Comparison of ENCODE assay signal across 21 cellular contexts in genomic region chr6:54987906-54988305, GRCh38.
"Had no signal": no experiment of that assay in that cellular context is flagged by ENCODE, and none has a peak within 500 bp of the region (broad histone marks: within the 10 kb centered on the region; RNA-seq: fewer than 3 reads in every experiment).

No MANE protein-coding gene starts in this region.

- H3K9ac ChIP-seq: neural progenitor cell, parathyroid adenoma had no signal

- H3K4me3 ChIP-seq: dorsolateral prefrontal cortex, gastrocnemius medialis, lung, neural progenitor cell, right lobe of liver, smooth muscle cell, testis, tibial artery, upper lobe of left lung had no signal

- DNase-seq: dorsolateral prefrontal cortex; effector CD4-positive, alpha-beta T cell; foreskin fibroblast; gastrocnemius medialis; head of caudate nucleus; naive thymus-derived CD4-positive, alpha-beta T cell; right lobe of liver; stimulated activated CD4-positive, alpha-beta T cell treated with anti-CD3 and anti-CD28 coated beads, Interleukin-12 subunit alpha, Interleukin-12 subunit beta, amount 100 ng/mL, for 4 hours; stimulated activated CD4-positive, alpha-beta T cell treated with anti-CD3 and anti-CD28 coated beads, Interleukin-1b, Interleukin-23, amount 100 ng/mL, for 48 hours; stimulated activated CD4-positive, alpha-beta T cell treated with anti-CD3 and anti-CD28 coated beads, Interleukin-4, amount 100 ng/mL, for 1 hour; stimulated activated naive CD8-positive, alpha-beta T cell treated with anti-CD3 and anti-CD28 coated beads, Interleukin-15, Interleukin-2, amounts not matched to agents 100 U/mL and 50 U/mL, for 24 hours; substantia nigra; testis; tibial artery; upper lobe of left lung had no signal

- H3K4me1 ChIP-seq: gastrocnemius medialis, neural progenitor cell, parathyroid adenoma, right lobe of liver, testis, tibial artery, upper lobe of left lung had no signal

- H3K27me3 ChIP-seq: dorsolateral prefrontal cortex, gastrocnemius medialis, neural progenitor cell, right lobe of liver, testis, tibial artery, upper lobe of left lung had no signal

- H3K36me3 ChIP-seq: gastrocnemius medialis, neural progenitor cell, right lobe of liver, tibial artery, upper lobe of left lung had no signal

- H3K79me2 ChIP-seq: parathyroid adenoma had no signal

- H3K9me3 ChIP-seq: gastrocnemius medialis, right lobe of liver, testis had no signal

- H3K4me2 ChIP-seq: neural progenitor cell, smooth muscle cell had no signal

- H3K27ac ChIP-seq: dorsolateral prefrontal cortex, gastrocnemius medialis, neural progenitor cell, parathyroid adenoma, right lobe of liver, testis, tibial artery, upper lobe of left lung had no signal

- ATAC-seq: gastrocnemius medialis; left lobe of liver; naive thymus-derived CD4-positive, alpha-beta T cell; right lobe of liver; stimulated activated effector memory CD8-positive, alpha-beta T cell treated with anti-CD3 and anti-CD28 coated beads, Interleukin-12 subunit alpha, Interleukin-12 subunit beta, amount 100 ng/mL, for 72 hours; stimulated activated naive CD8-positive, alpha-beta T cell treated with anti-CD3 and anti-CD28 coated beads, Interleukin-15, Interleukin-2, amounts not matched to agents 100 U/mL and 50 U/mL, for 24 hours had no signal

- H2AFZ ChIP-seq: neural progenitor cell, parathyroid adenoma had no signal
